33 cellular contexts compared by ENCODE assay signal in the genomic region with DNA sequence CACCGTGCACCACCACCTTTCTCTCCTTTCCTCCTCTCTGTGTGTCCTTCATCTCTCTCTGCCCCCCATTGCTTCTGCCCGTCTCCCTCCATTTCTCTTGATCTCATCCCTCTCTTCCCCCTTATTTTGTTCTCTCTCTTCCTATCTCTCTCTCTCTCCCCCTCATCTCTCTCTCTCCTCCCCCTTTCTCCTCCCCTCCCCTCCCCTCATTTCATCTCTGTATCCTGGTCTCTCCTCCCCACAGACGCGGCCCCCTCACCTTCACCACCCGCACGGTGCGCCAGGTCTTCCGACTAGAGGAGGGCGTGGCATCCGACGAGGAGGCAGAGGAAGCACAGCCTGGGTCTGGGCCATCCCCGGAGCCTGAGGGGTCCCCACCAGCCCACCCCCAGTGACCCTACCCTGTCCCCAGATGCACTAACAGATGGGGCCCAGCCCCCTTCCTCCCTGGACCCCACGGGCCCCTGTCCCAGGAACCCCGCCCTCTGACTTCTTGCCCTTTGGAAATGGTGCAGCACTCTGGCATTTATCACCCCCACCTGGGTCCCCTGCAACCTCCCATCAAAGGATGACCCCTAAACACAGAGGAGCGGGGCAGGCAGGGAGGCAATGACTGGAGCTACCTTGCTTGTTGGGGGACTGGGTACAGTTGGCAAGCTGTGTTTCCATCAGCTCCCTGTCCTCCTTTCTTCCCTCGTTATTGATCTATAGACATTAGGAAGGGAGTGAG. TPM values are rescaled to one million over a fixed set of nuclear protein-coding genes. Genes with fewer than 3 reads are reported as not detected.
"Had no signal": no experiment of that assay in that cellular context is flagged by ENCODE, and none has a peak within 500 bp of the region (broad histone marks: within the 10 kb centered on the region; RNA-seq: fewer than 3 reads in every experiment).

No MANE protein-coding gene starts in this region.

- H3K27ac Mint-ChIP-seq: activated CD4-positive, alpha-beta T cell treated with anti-CD3 and anti-CD28 coated beads, Interleukin-2, amount 10 ng/mL, durations not matched to agents 24 days and 14 days; activated CD8-positive, alpha-beta T cell treated with anti-CD3 and anti-CD28 coated beads for 36 hours; activated naive CD4-positive, alpha-beta T cell treated with anti-CD3 and anti-CD28 coated beads, Interleukin-2, amount 50 U/mL, for 24 hours; activated naive CD8-positive, alpha-beta T cell treated with anti-CD3 and anti-CD28 coated beads, Interleukin-2, amount 10 ng/mL, durations not matched to agents 7 days and 5 days; activated T-cell treated with anti-CD3 and anti-CD28 coated beads, Interleukin-2, amount 50 U/mL, for 72 hours; activated T-helper 2 cell treated with anti-CD3 and anti-CD28 coated beads, Interferon-gamma antibody, Interleukin-2, Interleukin-4, amounts not matched to agents 10 μg/mL and 5 μg/mL and 100 μg/mL, durations not matched to agents 14 hours and 24 hours and 36 hours had no signal

- H3K9me3 Mint-ChIP-seq: activated CD4-positive, alpha-beta T cell treated with anti-CD3 and anti-CD28 coated beads, Interleukin-2, amount 10 ng/mL, durations not matched to agents 24 days and 14 days; activated CD8-positive, alpha-beta T cell treated with anti-CD3 and anti-CD28 coated beads for 36 hours; activated naive CD4-positive, alpha-beta T cell treated with anti-CD3 and anti-CD28 coated beads, Interleukin-2, amount 50 U/mL, for 24 hours; activated naive CD8-positive, alpha-beta T cell treated with anti-CD3 and anti-CD28 coated beads, Interleukin-2, amount 10 ng/mL, durations not matched to agents 7 days and 5 days; activated T-cell treated with anti-CD3 and anti-CD28 coated beads, Interleukin-2, amount 50 U/mL, for 72 hours; activated T-helper 2 cell treated with anti-CD3 and anti-CD28 coated beads, Interferon-gamma antibody, Interleukin-2, Interleukin-4, amounts not matched to agents 10 μg/mL and 5 μg/mL and 100 μg/mL, durations not matched to agents 14 hours and 24 hours and 36 hours; central memory CD8-positive, alpha-beta T cell had no signal

- DNase-seq: activated CD4-positive, alpha-beta T cell treated with anti-CD3 and anti-CD28 coated beads, Interleukin-2, amount 10 ng/mL, durations not matched to agents 24 days and 14 days; activated CD4-positive, alpha-beta T cell treated with anti-CD3 and anti-CD28 coated beads, Interleukin-2, amount 50 U/mL, for 4 hours; activated CD8-positive, alpha-beta T cell treated with anti-CD3 and anti-CD28 coated beads for 36 hours; activated gamma-delta T cell; activated naive CD4-positive, alpha-beta T cell treated with Interleukin-2 at 50 U/mL for 16 hours; activated naive CD8-positive, alpha-beta T cell treated with anti-CD3 and anti-CD28 coated beads, Interleukin-2, amount 10 ng/mL, durations not matched to agents 7 days and 5 days; activated T-cell treated with anti-CD3 and anti-CD28 coated beads, Interleukin-2, amount 50 U/mL, for 1 hour; activated T-cell treated with anti-CD3 and anti-CD28 coated beads, Interleukin-2, amount 50 U/mL, for 72 hours; amygdala; Kasumi-1; MG63; NCI-H1048; NCI-H1105 treated with DMSO at 0.1 percent for 48 hours; NCI-H1436; NCI-H1694; NCI-H1930; NCI-H2081 treated with DMSO at 0.1 percent for 48 hours; NCI-H226; NCI-H524 treated with DMSO at 0.1 percent for 48 hours; SHP77 treated with DMSO at 0.1 percent for 48 hours; SW 1271; T-helper 1 cell; T-helper 2 cell; T1000; WERI-Rb-1 had no signal

- H3K36me3 Mint-ChIP-seq: activated naive CD4-positive, alpha-beta T cell treated with anti-CD3 and anti-CD28 coated beads, Interleukin-2, amount 50 U/mL, for 24 hours; activated naive CD8-positive, alpha-beta T cell treated with anti-CD3 and anti-CD28 coated beads, Interleukin-2, amount 10 ng/mL, durations not matched to agents 7 days and 5 days had no signal

- H3K4me1 Mint-ChIP-seq: activated naive CD4-positive, alpha-beta T cell treated with anti-CD3 and anti-CD28 coated beads, Interleukin-2, amount 50 U/mL, for 24 hours; central memory CD8-positive, alpha-beta T cell had no signal

- H3K36me3 ChIP-seq: ascending aorta, cardiac muscle cell, MG63, WERI-Rb-1 had no signal

- H3K27me3 ChIP-seq: cardiac muscle cell had no signal

- H3K4me3 ChIP-seq: ascending aorta, cardiac muscle cell, MG63 had no signal

- H3K4me3 Mint-ChIP-seq: activated CD4-positive, alpha-beta T cell treated with anti-CD3 and anti-CD28 coated beads, Interleukin-2, amount 10 ng/mL, durations not matched to agents 24 days and 14 days; activated CD8-positive, alpha-beta T cell treated with anti-CD3 and anti-CD28 coated beads for 36 hours; activated naive CD4-positive, alpha-beta T cell treated with anti-CD3 and anti-CD28 coated beads, Interleukin-2, amount 50 U/mL, for 24 hours; activated naive CD8-positive, alpha-beta T cell treated with anti-CD3 and anti-CD28 coated beads, Interleukin-2, amount 10 ng/mL, durations not matched to agents 7 days and 5 days; activated T-cell treated with anti-CD3 and anti-CD28 coated beads, Interleukin-2, amount 50 U/mL, for 72 hours; central memory CD8-positive, alpha-beta T cell had no signal

- ATAC-seq: activated CD8-positive, alpha-beta T cell treated with anti-CD3 and anti-CD28 coated beads for 36 hours; activated T-cell treated with anti-CD3 and anti-CD28 coated beads, Interleukin-2, amount 50 U/mL, for 72 hours; Panc1 had no signal

RNA-seq across cellular contexts. Expression of a gene that starts 55.9 kb away (rescaled TPM):
- total RNA-seq: NCI-H460, RPMI7951 had no signal
